In the genomic region with DNA sequence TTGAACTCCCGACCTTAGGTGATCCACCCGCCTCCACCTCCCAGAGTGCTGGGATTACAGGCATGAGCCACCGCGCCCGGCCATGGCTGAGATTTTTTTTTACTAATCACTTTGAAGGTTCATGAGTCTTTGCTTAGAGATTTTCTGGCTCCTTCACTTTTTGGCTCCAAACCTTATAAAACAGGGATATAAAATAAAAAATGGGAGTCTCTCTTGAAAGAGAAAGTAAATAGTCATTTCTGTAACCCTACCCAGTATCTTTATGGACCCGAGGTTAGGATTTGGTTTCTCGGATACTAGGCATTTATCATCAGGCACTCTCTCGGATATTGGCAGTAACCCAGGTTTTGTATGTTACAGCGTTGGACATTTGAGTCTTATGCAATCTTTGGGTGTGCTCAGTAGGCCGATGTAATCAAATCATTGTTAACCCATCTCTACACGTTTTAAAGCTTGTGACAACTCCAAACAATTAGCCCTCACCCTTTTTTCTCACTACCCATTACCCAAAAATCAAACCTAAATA, we compare ENCODE assay signal across 11 cellular contexts. TPM values are rescaled to one million over a fixed set of nuclear protein-coding genes. Genes with fewer than 3 reads are reported as not detected.
DNase-seq lines count a peak whose midpoint lies in the region; ATAC-seq and TF ChIP-seq lines count a peak whose summit lies in the region.
"Had no signal": no experiment of that assay in that cellular context is flagged by ENCODE, and none has a peak within 500 bp of the region (broad histone marks: within the 10 kb centered on the region; RNA-seq: fewer than 3 reads in every experiment).

No MANE protein-coding gene starts in this region.

- in situ Hi-C loops in brain microvascular endothelial cell (cut with HindIII; ENCODE audit: low pct_ligation_motif_present, low sequenced_read_pairs): no loop called here

- H3K36me3 Mint-ChIP-seq in Caco-2 (ENCODE audit: insufficient read depth, unreplicated experiment) (no peaks in the 10 kb centered on the region), immature natural killer cell (no peaks in the 10 kb centered on the region)

- 24% methylated on average over 9 of the region's 11 CpGs for WGBS in right lobe of liver (ENCODE audit: insufficient coverage, low coverage, low lambda C conversion rate, missing lambda C conversion rate)

- intact Hi-C loops in A673 (cut with micrococcal nuclease; ENCODE audit: unreplicated experiment) (no loop called here), right lobe of liver (cut with DNase I) (no loop called here), Caco-2 (cut with micrococcal nuclease; ENCODE audit: unreplicated experiment) (no loop called here)

- POLR2A ChIA-PET in A673 (lab: Charles Lee; ENCODE audit: low non-redundant PET): no interaction called here
- POLR2A ChIA-PET in Caco-2 (lab: Charles Lee): no interaction called here

- ATAC-seq in right lobe of liver (peak; percentile 66 to 86 (median 79)), HG03432 (IDR thresholded peaks at IDR 0.05; ENCODE audit: unreplicated experiment) (no peak)

- CTCF ChIA-PET in A673 (lab: Charles Lee) (no interaction called here), Caco-2 (lab: Charles Lee) (no interaction called here)

- H3K36me3 ChIP-seq in A673 (ENCODE audit: insufficient read depth, low read length, poor library complexity, severe bottlenecking): no peaks in the 10 kb centered on the region
- H3K36me3 ChIP-seq in brain microvascular endothelial cell (replicated peaks): no peaks in the 10 kb centered on the region
- H3K36me3 ChIP-seq in right lobe of liver: no peaks in the 10 kb centered on the region
- H3K36me3 ChIP-seq in Caco-2 (ENCODE audit: control insufficient read depth, insufficient read depth, low read length): no peaks in the 10 kb centered on the region

- no peaks in the 10 kb centered on the region for H3K9me3 ChIP-seq in A673 (ENCODE audit: low read depth, low read length, poor library complexity, severe bottlenecking)
- H3K9me3 ChIP-seq in right lobe of liver: no peaks in the 10 kb centered on the region
- H3K9me3 ChIP-seq in Caco-2: no peaks in the 10 kb centered on the region

- H3K27ac Mint-ChIP-seq in Caco-2 (ENCODE audit: unreplicated experiment): no peak overlapping the region
- H3K27ac Mint-ChIP-seq in immature natural killer cell: peak overlapping the region in 1 of 6 donors; percentile 45

- no peak overlapping the region for H3K4me3 ChIP-seq in A673 (ENCODE audit: low read depth, low read length, poor library complexity, severe bottlenecking)
- H3K4me3 ChIP-seq in LNCaP clone FGC (ENCODE audit: low read depth, low read length): no peak overlapping the region
- no peak overlapping the region for H3K4me3 ChIP-seq in brain microvascular endothelial cell (ENCODE audit: low read depth, low read length)
- no peak overlapping the region for H3K4me3 ChIP-seq in right lobe of liver
- H3K4me3 ChIP-seq in Caco-2 (ENCODE audit: low read depth, low read length): no peak overlapping the region

- BruUV-seq in A673 (replicated peaks; lab: Mats Ljungman, UMichigan): no TSS peak
- BruUV-seq in Caco-2 (replicated peaks; lab: Mats Ljungman, UMichigan): no TSS peak

- peak; percentile 49 for DNase-seq in A673 (ENCODE audit: low spot score)
- DNase-seq in LNCaP clone FGC (ENCODE audit: low read depth): peak; percentile 21
- DNase-seq in brain microvascular endothelial cell: peak; percentile 46
- no peak for DNase-seq in right lobe of liver
- no peak for DNase-seq in Caco-2
- DNase-seq in GM19238 (ENCODE audit: insufficient read length, low spot score): no peak
- no peak for DNase-seq in immature natural killer cell
- DNase-seq: activated CD8-positive, alpha-beta memory T cell treated with anti-CD3 and anti-CD28 coated beads, Interleukin-2, amount 50 U/mL, for 4 hours; Calu3; NCI-H524 treated with DMSO at 0.1 percent for 48 hours had no signal

- H3K9me3 Mint-ChIP-seq in Caco-2 (ENCODE audit: unreplicated experiment): no peaks in the 10 kb centered on the region
- no peaks in the 10 kb centered on the region for H3K9me3 Mint-ChIP-seq in immature natural killer cell

- H3K4me3 Mint-ChIP-seq in Caco-2 (ENCODE audit: unreplicated experiment) (no peak overlapping the region), immature natural killer cell (no peak overlapping the region)

- no peak for TF ChIP-seq POLR2A in right lobe of liver (IDR thresholded peaks at IDR 0.05)

- H3K27me3 ChIP-seq in A673 (replicated peaks; ENCODE audit: insufficient read depth, low read depth, low read length, poor library complexity): no peaks in the 10 kb centered on the region
- H3K27me3 ChIP-seq in brain microvascular endothelial cell (replicated peaks): no peaks in the 10 kb centered on the region
- no peaks in the 10 kb centered on the region for H3K27me3 ChIP-seq in right lobe of liver
- H3K27me3 ChIP-seq in Caco-2 (replicated peaks; ENCODE audit: control insufficient read depth, insufficient read depth, low read length): no peaks in the 10 kb centered on the region; the same call in 1 of the 2 replicates

- H3K27me3 Mint-ChIP-seq in Caco-2 (ENCODE audit: insufficient read depth, unreplicated experiment) (no peaks in the 10 kb centered on the region), immature natural killer cell (ENCODE audit: low read depth in 3 of 3) (peaks cover 0 to 3% (median 0%) of the 10 kb centered on the region in 3 donors)

- H3K4me1 Mint-ChIP-seq in Caco-2 (ENCODE audit: low read depth, unreplicated experiment) (peaks cover 8% of the 10 kb centered on the region), immature natural killer cell (no peaks in the 10 kb centered on the region)

- peaks cover 23% of the 10 kb centered on the region for H3K4me1 ChIP-seq in A673 (ENCODE audit: insufficient read depth, low read length, poor library complexity, severe bottlenecking)
- H3K4me1 ChIP-seq in right lobe of liver: peaks cover 0 to 6% (median 0%) of the 10 kb centered on the region in 4 donors
- 0 out of 2 replicates have a peak, but pooled peaks cover 3% of the 10 kb centered on the region for H3K4me1 ChIP-seq in Caco-2

- H3K27ac ChIP-seq in A673 (ENCODE audit: low read depth, low read length, poor library complexity, severe bottlenecking) (no peak overlapping the region), brain microvascular endothelial cell (no peak overlapping the region), right lobe of liver (no peak overlapping the region)

- TF ChIP-seq CTCF in A673 (conservative IDR thresholded peaks at IDR 0.05; ENCODE audit: low read depth, low read length) (no peak), LNCaP clone FGC (IDR thresholded peaks at IDR 0.05; ENCODE audit: control insufficient read depth, extremely low read depth, insufficient read depth) (no peak), brain microvascular endothelial cell (IDR thresholded peaks at IDR 0.05; ENCODE audit: low read depth, low read length, missing control alignments) (no peak), right lobe of liver (IDR thresholded peaks at IDR 0.05) (no peak), Caco-2 (IDR thresholded peaks at IDR 0.05; ENCODE audit: insufficient read depth in 1 of 2, low read depth in 1 of 2, low read length in 1 of 2, severe bottlenecking in 1 of 2, unreplicated experiment in 1 of 2) (no peak)

RNA-seq across cellular contexts. Expression of gene STXBP1, which starts 25.3 kb away (rescaled TPM):
- 10.9 and 12.6 TPM in 2 replicates for total RNA-seq in A673 (2021)
- 10 to 100 TPM in 1 of 6 experiments, 1 to 10 TPM in 5; 1.8 to 13.5 (median 4.1) TPM for total RNA-seq in right lobe of liver
- 5.5 and 6.7 TPM in 2 replicates for total RNA-seq in Caco-2 (2022)
- polyA plus RNA-seq in immature natural killer cell: under 1 TPM in 2 of 3 donors, not detected in 1; 0.59 to 0.99 TPM

Comparison
In these comparisons a context has a peak if more than half of its experiments do, and no peak if none do; other contexts are left out.
1. DNase-seq: peak in A673 (single experiment), LNCaP clone FGC (single experiment) and brain microvascular endothelial cell (single experiment); none in right lobe of liver (0 of 3), Caco-2 (0 of 2), GM19238 (single experiment) and immature natural killer cell (0 of 3).